ENCODE assay signal across 8 cellular contexts in genomic region chr19:55437410-55437809, GRCh38. TPM values are rescaled to one million over a fixed set of nuclear protein-coding genes. Genes with fewer than 3 reads are reported as not detected.
DNase-seq lines count a peak whose midpoint lies in the region; ATAC-seq and TF ChIP-seq lines count a peak whose summit lies in the region.

No MANE protein-coding gene starts in this region.

- peaks cover 48% of the 10 kb centered on the region for H3K27me3 Mint-ChIP-seq in neural progenitor cell (ENCODE audit: insufficient read depth, low read depth)

- H3K4me3 Mint-ChIP-seq in neural progenitor cell = peak overlapping the region; percentile 6

- no peak overlapping the region for H3K4me3 ChIP-seq in neural progenitor cell

- H3K9me3 ChIP-seq in neural progenitor cell (ENCODE audit: low read depth) = no peaks in the 10 kb centered on the region

- H3K36me3 Mint-ChIP-seq in neural progenitor cell = no peaks in the 10 kb centered on the region

- H3K9me3 Mint-ChIP-seq in neural progenitor cell = peaks cover 8% of the 10 kb centered on the region

- H3K36me3 ChIP-seq in neural progenitor cell = no peaks in the 10 kb centered on the region

- H3F3A ChIP-seq in neural progenitor cell (ENCODE audit: low read depth) = peaks cover 31% of the 10 kb centered on the region

- DNase-seq in SHP77 (lab: John Stamatoyannopoulos, UW) = peak; percentile 32 to 58
- no peak for DNase-seq in SHP77 treated with DMSO at 0.1 percent for 48 hours (lab: John Stamatoyannopoulos, UW)
- DNase-seq in NOMO-1 treated with dmso at 0.1 percent for 144 hours (lab: John Stamatoyannopoulos, UW; ENCODE audit: unreplicated experiment) = peak; percentile 33
- DNase-seq in dermis blood vessel endothelial cell = peak; percentile 73
- DNase-seq in neural progenitor cell (ENCODE audit: low spot score) = peak; percentile 90
- no peak for DNase-seq in middle frontal gyrus (ENCODE audit: extremely low spot score, low spot score)
- DNase-seq in SKM-1 treated with dmso at 0.1 percent for 144 hours (lab: John Stamatoyannopoulos, UW; ENCODE audit: unreplicated experiment) = no peak

- no peak overlapping the region for H2AFZ ChIP-seq in neural progenitor cell (replicated peaks)

- H3K27ac Mint-ChIP-seq in neural progenitor cell = no peak overlapping the region

- no peak for TF ChIP-seq CTCF in neural progenitor cell (IDR thresholded peaks at IDR 0.05)

- peaks cover 15% of the 10 kb centered on the region for H3K4me1 Mint-ChIP-seq in neural progenitor cell

- no peaks in the 10 kb centered on the region for H3K79me2 ChIP-seq in neural progenitor cell (ENCODE audit: low read depth)

- no peak overlapping the region for H3K27ac ChIP-seq in neural progenitor cell

- H3K4me2 ChIP-seq in neural progenitor cell = no peak overlapping the region

- H4K20me1 ChIP-seq in neural progenitor cell (ENCODE audit: low read depth) = peaks cover 38% of the 10 kb centered on the region

- H3K27me3 ChIP-seq in neural progenitor cell = peaks cover 55% of the 10 kb centered on the region

- H3K4me1 ChIP-seq in neural progenitor cell = peaks cover 5% of the 10 kb centered on the region

- no peak overlapping the region for H3K9ac ChIP-seq in neural progenitor cell

- no peak for ATAC-seq in HG03442 (IDR thresholded peaks at IDR 0.05; ENCODE audit: unreplicated experiment)

RNA-seq across cellular contexts. Expression of gene SHISA7, which starts 5.7 kb away (rescaled TPM):
- total RNA-seq in dermis blood vessel endothelial cell = not detected in 2 replicates
- total RNA-seq in neural progenitor cell (ENCODE audit: low replicate concordance) = 0.09 and 0.21 TPM in 2 replicates

RNA-seq across cellular contexts. Expression of gene ISOC2, which starts 24.0 kb away (rescaled TPM):
- total RNA-seq in dermis blood vessel endothelial cell (56.2 and 76.5 TPM in 2 replicates), neural progenitor cell (ENCODE audit: low replicate concordance) (14.8 and 34.4 TPM in 2 replicates)

RNA-seq across cellular contexts. Expression of gene C19orf85, which starts 27.1 kb away (rescaled TPM):
- total RNA-seq in dermis blood vessel endothelial cell (not detected in 2 replicates), neural progenitor cell (ENCODE audit: low replicate concordance) (not detected in 2 replicates)

RNA-seq across cellular contexts. Expression of gene UBE2S, which starts 29.8 kb away (rescaled TPM):
- total RNA-seq in dermis blood vessel endothelial cell (47.8 and 96.0 TPM in 2 replicates), neural progenitor cell (ENCODE audit: low replicate concordance) (118 and 159 TPM in 2 replicates)

RNA-seq across cellular contexts. Expression of gene ZNF628, which starts 39.0 kb away (rescaled TPM):
- total RNA-seq in dermis blood vessel endothelial cell = 1.4 and 3.3 TPM in 2 replicates
- 5.0 TPM in 1 of 2 replicates, not detected in the other for total RNA-seq in neural progenitor cell (ENCODE audit: low replicate concordance)

Comparison
In these comparisons a context has a peak if more than half of its experiments do, and no peak if none do; other contexts are left out.
1. DNase-seq: peak in SHP77 (2 of 2), NOMO-1 treated with dmso at 0.1 percent for 144 hours (single experiment), dermis blood vessel endothelial cell (single experiment) and neural progenitor cell (single experiment); none in SHP77 treated with DMSO at 0.1 percent for 48 hours (single experiment), middle frontal gyrus (single experiment) and SKM-1 treated with dmso at 0.1 percent for 144 hours (single experiment).